In genomic region chr6:10747251-10747972, GRCh38 we compare ENCODE assay signal across 8 cellular contexts. TPM values are rescaled to one million over a fixed set of nuclear protein-coding genes. Genes with fewer than 3 reads are reported as not detected.
DNase-seq lines count a peak whose midpoint lies in the region; ATAC-seq and TF ChIP-seq lines count a peak whose summit lies in the region.

TMEM14B (plus strand) TSS chr6:10747805; CDS start chr6:10749246, 1,441 bp downstream.

- H2AFZ ChIP-seq in trophoblast cell (ENCODE audit: insufficient read depth, low read length, poor library complexity), result peak within 1 kb of the TSS; percentile 62

- peak; percentile 1 for TF ChIP-seq EP300 in transverse colon (IDR thresholded peaks at IDR 0.05; ENCODE audit: low read depth)

- H3K79me2 ChIP-seq in trophoblast cell (ENCODE audit: control insufficient read depth, insufficient read depth, low read length, poor library complexity), result peaks cover 6% of the 10 kb centered on the region

- DNase-seq in GM12864 (ENCODE audit: low read depth) (peak; percentile 86), NCI-H1417 (lab: John Stamatoyannopoulos, UW) (peak; percentile 98), SW 1271 (lab: John Stamatoyannopoulos, UW) (peak; percentile 90 to 97), Right ventricle myocardium superior (peak; percentile 100), trophoblast cell (peak; percentile 99), transverse colon (peak; percentile 100)
- DNase-seq in activated naive CD8-positive, alpha-beta T cell treated with anti-CD3 and anti-CD28 coated beads, Interleukin-2, amount 50 U/mL, for 24 hours, result peak; percentile 100

- peaks cover 23% of the 10 kb centered on the region for H3K36me3 Mint-ChIP-seq in activated naive CD8-positive, alpha-beta T cell treated with anti-CD3 and anti-CD28 coated beads, Interleukin-2, amount 50 U/mL, for 24 hours (ENCODE audit: low read depth)

- peak within 1 kb of the TSS; percentile 24 for H2BK5ac ChIP-seq in trophoblast cell (ENCODE audit: low read depth, low read length, poor library complexity)

- intact Hi-C loops in Right ventricle myocardium superior (cut with DNase I), result no loop called here
- intact Hi-C loops in transverse colon (cut with DNase I; ENCODE audit: low total_unique reads), result loop anchor here (2.0 to 10.0 kb wide), 2 partner anchors 25 to 53 kb away; partner anchors contain the start of genes C6orf52, PAK1IP1 and TMEM14C

- peak within 1 kb of the TSS; percentile 78 for H4K12ac ChIP-seq in trophoblast cell (ENCODE audit: low read depth, low read length)

- H3K9ac ChIP-seq in trophoblast cell (ENCODE audit: low read length), result peak within 1 kb of the TSS; percentile 89

- no peaks in the 10 kb centered on the region for H3K27me3 Mint-ChIP-seq in activated naive CD8-positive, alpha-beta T cell treated with anti-CD3 and anti-CD28 coated beads, Interleukin-2, amount 50 U/mL, for 24 hours

- H2BK12ac ChIP-seq in trophoblast cell (ENCODE audit: low read length), result no peak within 1 kb of the TSS

- H3K4me3 Mint-ChIP-seq in activated naive CD8-positive, alpha-beta T cell treated with anti-CD3 and anti-CD28 coated beads, Interleukin-2, amount 50 U/mL, for 24 hours, result peak within 1 kb of the TSS; percentile 83

- TF ChIP-seq CTCF in GM12864 (IDR thresholded peaks at IDR 0.05; ENCODE audit: low read depth, low read length, missing control alignments), result no peak
- TF ChIP-seq CTCF in transverse colon (IDR thresholded peaks at IDR 0.05), result peak in 1 of 5 experiments; percentile 10

- no peaks in the 10 kb centered on the region for H3K27me3 ChIP-seq in trophoblast cell (ENCODE audit: insufficient read depth, low read length)
- no peaks in the 10 kb centered on the region for H3K27me3 ChIP-seq in transverse colon

- H3K36me3 ChIP-seq in trophoblast cell (ENCODE audit: control insufficient read depth in 1 of 2, insufficient read depth in 2 of 2, low read length in 2 of 2), result peaks cover 6 to 20% of the 10 kb centered on the region in 2 experiments
- peaks cover 0 to 8% (median 2%) of the 10 kb centered on the region in 4 donors for H3K36me3 ChIP-seq in transverse colon

- H3K9me3 ChIP-seq in trophoblast cell (ENCODE audit: insufficient read depth, low read depth, low read length) (no peaks in the 10 kb centered on the region), transverse colon (no peaks in the 10 kb centered on the region)

- H3K23ac ChIP-seq in trophoblast cell (ENCODE audit: low read length), result no peak within 1 kb of the TSS

- H3K4me1 ChIP-seq in trophoblast cell (ENCODE audit: control insufficient read depth in 1 of 2, insufficient read depth in 2 of 2, low read length in 2 of 2) (peaks cover 3 to 8% of the 10 kb centered on the region in 2 experiments), transverse colon (peaks cover 15 to 27% (median 22%) of the 10 kb centered on the region in 4 donors)

- peaks cover 7% of the 10 kb centered on the region for H3K79me1 ChIP-seq in trophoblast cell (ENCODE audit: low read length)

- TF ChIP-seq POLR2A in transverse colon (IDR thresholded peaks at IDR 0.05), result peak; percentile 92

- no peaks in the 10 kb centered on the region for H3K9me3 Mint-ChIP-seq in activated naive CD8-positive, alpha-beta T cell treated with anti-CD3 and anti-CD28 coated beads, Interleukin-2, amount 50 U/mL, for 24 hours

- in situ Hi-C loops in transverse colon (cut with MboI; ENCODE audit: low pct_ligation_motif_present in 1 of 4, low pct_unique_long_range_greater_than_20kb in 1 of 4, low sequenced_read_pairs in 3 of 4), result loop anchor here in 1 of 4 donors (10.0 kb wide), 1 partner anchor 53 kb away; the partner anchor contains the start of genes C6orf52 and PAK1IP1

- peaks cover 35% of the 10 kb centered on the region for H3K4me1 Mint-ChIP-seq in activated naive CD8-positive, alpha-beta T cell treated with anti-CD3 and anti-CD28 coated beads, Interleukin-2, amount 50 U/mL, for 24 hours

- H3K4me2 ChIP-seq in trophoblast cell (ENCODE audit: low read length), result peak within 1 kb of the TSS; percentile 90

- H2BK120ac ChIP-seq in trophoblast cell (ENCODE audit: insufficient read depth, low read length, poor library complexity), result peak within 1 kb of the TSS; percentile 74

- H3K18ac ChIP-seq in trophoblast cell (ENCODE audit: low read length), result peak within 1 kb of the TSS; percentile 49

- H3K4me3 ChIP-seq in GM12864 (ENCODE audit: low read depth, low read length), result peak within 1 kb of the TSS; percentile 96
- H3K4me3 ChIP-seq in trophoblast cell (ENCODE audit: low read depth, low read length), result peak within 1 kb of the TSS; percentile 83
- H3K4me3 ChIP-seq in transverse colon, result peak within 1 kb of the TSS; percentile 64 to 89 (median 82)

- H4K8ac ChIP-seq in trophoblast cell (ENCODE audit: low read depth, low read length), result peak within 1 kb of the TSS; percentile 78

- H3K14ac ChIP-seq in trophoblast cell (ENCODE audit: low read length), result peak within 1 kb of the TSS; percentile 73

- no CpG with 5 or more reads among the region's 52 CpGs for whole genome bisulfite sequencing in trophoblast cell (ENCODE audit: extremely low coverage, insufficient coverage, insufficient read length)
- WGBS in transverse colon (ENCODE audit: low coverage in 1 of 2), 2 donors, result 1% methylated on average over 43 of the region's 52 CpGs; no CpG with 5 or more reads in 1 of the 2 donors

- H3K4ac ChIP-seq in trophoblast cell (ENCODE audit: low read depth, low read length), result peak within 1 kb of the TSS; percentile 68

- ATAC-seq in HG02759 (IDR thresholded peaks at IDR 0.05; ENCODE audit: unreplicated experiment), result peak; percentile 98
- peak; percentile 94 for ATAC-seq in activated naive CD8-positive, alpha-beta T cell treated with anti-CD3 and anti-CD28 coated beads, Interleukin-2, amount 50 U/mL, for 24 hours
- ATAC-seq in Right ventricle myocardium superior (ENCODE audit: poor library complexity), result peak; percentile 100

- peak within 1 kb of the TSS; percentile 96 for H3K27ac Mint-ChIP-seq in activated naive CD8-positive, alpha-beta T cell treated with anti-CD3 and anti-CD28 coated beads, Interleukin-2, amount 50 U/mL, for 24 hours

- peak within 1 kb of the TSS; percentile 12 for H2AK5ac ChIP-seq in trophoblast cell (ENCODE audit: low read length)

- peak within 1 kb of the TSS; percentile 54 for H4K91ac ChIP-seq in trophoblast cell (ENCODE audit: low read depth, low read length)

- H3K27ac ChIP-seq in trophoblast cell (ENCODE audit: low read depth, low read length), result peak within 1 kb of the TSS; percentile 25
- H3K27ac ChIP-seq in transverse colon, result peak within 1 kb of the TSS; percentile 82 to 93 (median 90)

RNA-seq across cellular contexts. Expression of gene TMEM14B, which starts in this region (rescaled TPM):
- total RNA-seq in Right ventricle myocardium superior, result 120 TPM
- polyA plus RNA-seq in trophoblast cell (2013), result 66.2 and 69.3 TPM in 2 replicates
- total RNA-seq in transverse colon, result 10 to 100 TPM; 16.5 to 57.9 (median 48.7) TPM

Comparison
In these comparisons a context has a peak if more than half of its experiments do, and no peak if none do; other contexts are left out.
1. Peak in every context shown above with its lines: DNase-seq, ATAC-seq, H3K4me3 ChIP-seq and H3K27ac ChIP-seq.